ENCODE assay signal across 18 cellular contexts in the genomic region with DNA sequence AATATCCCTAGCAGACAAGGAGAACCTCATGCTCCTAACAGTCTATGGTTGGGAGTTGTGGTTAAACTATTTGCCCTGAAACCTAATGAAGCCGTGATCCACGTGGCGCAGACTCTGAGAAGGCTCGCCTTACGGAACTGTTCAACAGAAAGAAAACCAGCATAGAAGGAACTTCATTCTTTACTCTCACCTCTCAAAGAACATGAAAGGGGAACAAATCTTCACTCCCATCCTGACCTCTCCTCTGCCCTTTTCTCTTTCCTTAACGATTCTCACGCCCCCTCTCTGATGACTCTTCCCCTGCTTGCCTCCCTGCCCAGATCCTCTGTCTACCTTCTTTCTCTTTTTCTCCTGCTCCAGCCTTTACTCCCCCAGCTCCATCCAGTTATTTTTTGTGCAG. TPM values are rescaled to one million over a fixed set of nuclear protein-coding genes. Genes with fewer than 3 reads are reported as not detected.
DNase-seq lines count a peak whose midpoint lies in the region; ATAC-seq and TF ChIP-seq lines count a peak whose summit lies in the region.
"Had no signal": no experiment of that assay in that cellular context is flagged by ENCODE, and none has a peak within 500 bp of the region (broad histone marks: within the 10 kb centered on the region; RNA-seq: fewer than 3 reads in every experiment).

No MANE protein-coding gene starts in this region.

- DNase-seq in KBM-7 (peak; percentile 67), mesothelial cell of epicardium (ENCODE audit: low spot score in 2 of 2, unreplicated experiment in 2 of 2) (no peak), thoracic aorta (ENCODE audit: low spot score) (no peak), SHP77 treated with DMSO at 0.1 percent for 48 hours (lab: John Stamatoyannopoulos, UW) (no peak), thyroid gland (no peak)
- no peak for DNase-seq in activated naive CD4-positive, alpha-beta T cell (lab: John Stamatoyannopoulos, UW)
- DNase-seq: activated CD4-positive, alpha-beta T cell treated with anti-CD3 and anti-CD28 coated beads, Interleukin-2, amount 50 U/mL, for 48 hours; anterior cingulate cortex; effector CD4-positive, alpha-beta T cell; lower lobe of right lung; NCI-H774; pancreas had no signal

- no peaks in the 10 kb centered on the region for H3K27me3 Mint-ChIP-seq in mesothelial cell of epicardium (ENCODE audit: low read depth)

- H3K4me3 ChIP-seq in thoracic aorta (no peak overlapping the region), thyroid gland (replicated peaks in 1 of 3) (no peak overlapping the region)
- H3K4me3 ChIP-seq: lower lobe of right lung, pancreas, SJSA1, suprapubic skin had no signal

- peaks cover 46 to 80% of the 10 kb centered on the region in 2 donors for H3K4me1 ChIP-seq in thoracic aorta (ENCODE audit: control insufficient read depth in 1 of 2, low read depth in 2 of 2)
- H3K4me1 ChIP-seq in thyroid gland = no peaks in the 10 kb centered on the region
- H3K4me1 ChIP-seq: pancreas, SJSA1 had no signal

- H3K4me1 Mint-ChIP-seq in mesothelial cell of epicardium = peaks cover 21% of the 10 kb centered on the region
- H3K4me1 Mint-ChIP-seq: activated T-helper 17 cell treated with anti-CD3 and anti-CD28 coated beads, Interleukin-2, amount 50 U/mL, for 72 hours had no signal

- no peak for TF ChIP-seq CTCF in mesothelial cell of epicardium (IDR thresholded peaks at IDR 0.05; ENCODE audit: unreplicated experiment)
- TF ChIP-seq CTCF in thoracic aorta (IDR thresholded peaks at IDR 0.05) = no peak
- no peak for TF ChIP-seq CTCF in thyroid gland (IDR thresholded peaks at IDR 0.05)

- intact Hi-C loops in thyroid gland (cut with DNase I) = loop anchor here (10.0 kb wide), 1 partner anchor 55 kb away; the partner anchor contains the start of gene IRAG1

- H3K9me3 Mint-ChIP-seq in mesothelial cell of epicardium = no peaks in the 10 kb centered on the region
- H3K9me3 Mint-ChIP-seq: activated T-helper 17 cell treated with anti-CD3 and anti-CD28 coated beads, Interleukin-2, amount 50 U/mL, for 72 hours had no signal

- in situ Hi-C loops in KBM-7 (cut with MboI; ENCODE audit: low pct_unique_long_range_greater_than_20kb, low sequenced_read_pairs) = loop anchor here (25.0 kb wide), 1 partner anchor 98 kb away; no protein-coding TSS in a partner anchor

- H3K9me3 ChIP-seq in thoracic aorta (no peaks in the 10 kb centered on the region), thyroid gland (no peaks in the 10 kb centered on the region)
- H3K9me3 ChIP-seq: lower lobe of right lung, pancreas, SJSA1, suprapubic skin had no signal

- WGBS in thyroid gland, 2 donors = 81 to 87% methylated on average over 7 of the region's 7 CpGs

- H3K27ac Mint-ChIP-seq in mesothelial cell of epicardium = peak overlapping the region; percentile 21
- H3K27ac Mint-ChIP-seq: activated T-helper 17 cell treated with anti-CD3 and anti-CD28 coated beads, Interleukin-2, amount 50 U/mL, for 72 hours had no signal

- H3K4me3 Mint-ChIP-seq in mesothelial cell of epicardium = no peak overlapping the region
- H3K4me3 Mint-ChIP-seq: activated T-helper 17 cell treated with anti-CD3 and anti-CD28 coated beads, Interleukin-2, amount 50 U/mL, for 72 hours had no signal

- H3K27ac ChIP-seq in angular gyrus (ENCODE audit: low read depth, low read length) (peak overlapping the region; percentile 89), thoracic aorta (peak overlapping the region; percentile 66 to 67), thyroid gland (no peak overlapping the region)
- H3K27ac ChIP-seq: C4-2B, SJSA1 had no signal

- no peaks in the 10 kb centered on the region for H3K27me3 ChIP-seq in thoracic aorta (replicated peaks; ENCODE audit: insufficient read depth)
- H3K27me3 ChIP-seq in thyroid gland = no peaks in the 10 kb centered on the region
- H3K27me3 ChIP-seq: pancreas, SJSA1, suprapubic skin had no signal

- H3K36me3 ChIP-seq in thoracic aorta (peaks cover under 1% of the 10 kb centered on the region), thyroid gland (no peaks in the 10 kb centered on the region)
- H3K36me3 ChIP-seq: lower lobe of right lung, pancreas, SJSA1, suprapubic skin had no signal

- no peaks in the 10 kb centered on the region for H3K36me3 Mint-ChIP-seq in mesothelial cell of epicardium

- ATAC-seq in thoracic aorta (ENCODE audit: insufficient number of reproducible peaks, low FRiP score, low read depth) (no peak), GM18520 (IDR thresholded peaks at IDR 0.05; ENCODE audit: unreplicated experiment) (no peak)
- ATAC-seq: activated T-helper 17 cell treated with anti-CD3 and anti-CD28 coated beads, Interleukin-2, amount 50 U/mL, for 72 hours; lower lobe of right lung had no signal

- TF ChIP-seq POLR2A in thyroid gland (IDR thresholded peaks at IDR 0.05) = no peak

RNA-seq across cellular contexts. Expression of gene IRAG1, which starts 54.2 kb away (rescaled TPM):
- total RNA-seq in mesothelial cell of epicardium (13.1 to 13.8 TPM (median 13.6 TPM) in 3 replicates), thoracic aorta (100 to 1,000 TPM; 281 to 393 TPM), thyroid gland (10 to 100 TPM in 1 of 4 donors, 1 to 10 TPM in 3; 3.2 to 14.4 (median 5.8) TPM)

Comparison
In these comparisons a context has a peak if more than half of its experiments do, and no peak if none do; other contexts are left out.
1. H3K27ac ChIP-seq: peak in angular gyrus (single experiment) and thoracic aorta (2 of 2); none in thyroid gland (0 of 3).
2. RNA of gene IRAG1, which starts 54.2 kb away (total RNA-seq): 281 to 393 TPM in thoracic aorta; 13.1 to 13.8 TPM in mesothelial cell of epicardium and 3.2 to 14.4 TPM in thyroid gland; every median in the first group is over 10 times any median in the second.